ENCODE assay signal across 8 cellular contexts in genomic region chr20:33561981-33562601, GRCh38.
A peak's percentile ranks its signal among the peaks of the same experiment; 100 is the strongest.
DNase-seq lines count a peak whose midpoint lies in the region; ATAC-seq and TF ChIP-seq lines count a peak whose summit lies in the region.
"Had no signal": no experiment of that assay in that cellular context is flagged by ENCODE, and none has a peak within 500 bp of the region (broad histone marks: within the 10 kb centered on the region; RNA-seq: fewer than 3 reads in every experiment).

No MANE protein-coding gene starts in this region.

- H3K27ac ChIP-seq in PC-9 = no peak overlapping the region

- peak overlapping the region in 1 of 6 donors; percentile 19 for H3K27ac Mint-ChIP-seq in immature natural killer cell
- H3K27ac Mint-ChIP-seq: T-helper 1 cell treated with Interleukin-12 subunit alpha and Interleukin-12 subunit beta and Interleukin-4 antibody, amounts not matched to agents 30 μg/mL and 1 μg/mL, for 36 hours had no signal

- H2AFZ ChIP-seq in PC-9 = no peak overlapping the region

- H3K4me1 ChIP-seq in PC-9 (replicated peaks; ENCODE audit: insufficient read depth) (peaks cover 9% of the 10 kb centered on the region; the same call in 1 of the 2 replicates), mucosa of descending colon (ENCODE audit: low read depth) (peaks cover 24% of the 10 kb centered on the region)

- H3K4me3 ChIP-seq in PC-9 (no peak overlapping the region), mucosa of descending colon (no peak overlapping the region)

- H3K9me2 ChIP-seq in PC-9 (ENCODE audit: insufficient read depth) = no peaks in the 10 kb centered on the region

- no peaks in the 10 kb centered on the region for H3K4me1 Mint-ChIP-seq in immature natural killer cell

- POLR2A ChIA-PET in PC-9 (lab: Charles Lee; ENCODE audit: unreplicated experiment) = interaction anchor here (0.5 to 0.7 kb wide), 5 partner anchors 18 to 121 kb away, joined by 3 to 6 read pairs (median 4); partner anchors contain the start of gene CBFA2T2

- H3F3A ChIP-seq in PC-9 (ENCODE audit: insufficient read depth, low read depth) = no peaks in the 10 kb centered on the region

- no peaks in the 10 kb centered on the region for H3K79me2 ChIP-seq in PC-9 (ENCODE audit: low read depth)

- H3K27me3 ChIP-seq in PC-9 (ENCODE audit: insufficient read depth, low read depth) = no peaks in the 10 kb centered on the region

- peak; percentile 56 for DNase-seq in HuH-7.5 (ENCODE audit: low spot score)
- DNase-seq in PC-9 = peak; percentile 39 to 51
- DNase-seq in epidermal melanocyte (ENCODE audit: insufficient read length, low spot score) = peak; percentile 79
- peak in 2 of 3 donors; percentile 75 to 94 for DNase-seq in mucosa of descending colon
- no peak for DNase-seq in immature natural killer cell
- no peak for DNase-seq in SKM-1 (lab: John Stamatoyannopoulos, UW; ENCODE audit: unreplicated experiment)

- no peak overlapping the region for H3K4me2 ChIP-seq in PC-9

- H3K9me3 Mint-ChIP-seq in immature natural killer cell = no peaks in the 10 kb centered on the region
- H3K9me3 Mint-ChIP-seq: T-helper 1 cell treated with Interleukin-12 subunit alpha and Interleukin-12 subunit beta and Interleukin-4 antibody, amounts not matched to agents 30 μg/mL and 1 μg/mL, for 36 hours had no signal

- no peaks in the 10 kb centered on the region for H3K9me3 ChIP-seq in PC-9 (ENCODE audit: insufficient read depth, low read depth)
- H3K9me3 ChIP-seq in mucosa of descending colon = no peaks in the 10 kb centered on the region

- peak; percentile 96 for ATAC-seq in mucosa of descending colon
- ATAC-seq in HG03342 (IDR thresholded peaks at IDR 0.05; ENCODE audit: unreplicated experiment) = no peak

- intact Hi-C loops in PC-9 (cut with micrococcal nuclease; ENCODE audit: unreplicated experiment) = no loop called here
- intact Hi-C loops in mucosa of descending colon (cut with DNase I, micrococcal nuclease) = no loop called here

- no peaks in the 10 kb centered on the region for H3K36me3 ChIP-seq in PC-9 (ENCODE audit: low read depth)
- H3K36me3 ChIP-seq in mucosa of descending colon (ENCODE audit: low read depth) = no peaks in the 10 kb centered on the region

- H3K27me3 Mint-ChIP-seq in immature natural killer cell (ENCODE audit: low read depth in 3 of 3) = peaks cover 0 to 2% (median 1%) of the 10 kb centered on the region in 3 donors

- H4K20me1 ChIP-seq in PC-9 (ENCODE audit: insufficient read depth) = no peaks in the 10 kb centered on the region

- peaks cover 0 to 7% (median 0%) of the 10 kb centered on the region in 3 donors for H3K36me3 Mint-ChIP-seq in immature natural killer cell

- CTCF ChIA-PET in PC-9 (lab: Charles Lee) = interaction anchor here (0.6 kb wide), 1 partner anchor 508 kb away, joined by 3 read pairs; no protein-coding TSS in a partner anchor

- TF ChIP-seq CTCF in PC-9 (conservative IDR thresholded peaks at IDR 0.05) (no peak), mucosa of descending colon (IDR thresholded peaks at IDR 0.05) (no peak)

- H3K4me3 Mint-ChIP-seq in immature natural killer cell = no peak overlapping the region
- H3K4me3 Mint-ChIP-seq: T-helper 1 cell treated with Interleukin-12 subunit alpha and Interleukin-12 subunit beta and Interleukin-4 antibody, amounts not matched to agents 30 μg/mL and 1 μg/mL, for 36 hours had no signal

- BruUV-seq in PC-9 (replicated peaks; lab: Mats Ljungman, UMichigan) = no TSS peak

Comparison
In these comparisons a context has a peak if more than half of its experiments do, and no peak if none do; other contexts are left out.
1. DNase-seq: peak in HuH-7.5 (single experiment), PC-9 (2 of 2), epidermal melanocyte (single experiment) and mucosa of descending colon (2 of 3); none in immature natural killer cell (0 of 3) and SKM-1 (single experiment).